In genomic region chr3:114449271-114450007, GRCh38 we compare ENCODE assay signal across 8 cellular contexts.
A peak's percentile ranks its signal among the peaks of the same experiment; 100 is the strongest.
DNase-seq lines count a peak whose midpoint lies in the region; ATAC-seq, FAIRE-seq and TF ChIP-seq lines count a peak whose summit lies in the region.

No MANE protein-coding gene starts in this region.

- no peaks in the 10 kb centered on the region for H3K27me3 Mint-ChIP-seq in WTC11 (ENCODE audit: low read depth)
- peaks cover 7% of the 10 kb centered on the region for H3K27me3 Mint-ChIP-seq in activated CD8-positive, alpha-beta memory T cell treated with anti-CD3 and anti-CD28 coated beads, Interleukin-2, amount 10 ng/mL, durations not matched to agents 7 days and 5 days

- H3K9me3 Mint-ChIP-seq in WTC11: no peaks in the 10 kb centered on the region
- H3K9me3 Mint-ChIP-seq in activated CD8-positive, alpha-beta memory T cell treated with anti-CD3 and anti-CD28 coated beads, Interleukin-2, amount 10 ng/mL, durations not matched to agents 7 days and 5 days (ENCODE audit: low read depth): no peaks in the 10 kb centered on the region

- ATAC-seq in GM19025 (IDR thresholded peaks at IDR 0.05; ENCODE audit: low read depth, unreplicated experiment) (peak; percentile 40), HG03095 (IDR thresholded peaks at IDR 0.05; ENCODE audit: unreplicated experiment) (peak; percentile 40), WTC11 (no peak)
- no peak for ATAC-seq in activated CD8-positive, alpha-beta memory T cell treated with anti-CD3 and anti-CD28 coated beads, Interleukin-2, amount 10 ng/mL, durations not matched to agents 7 days and 5 days

- peak overlapping the region; percentile 45 for H3K4me3 ChIP-seq in skeletal muscle satellite cell (ENCODE audit: low read length)

- no peak overlapping the region for H3K4me3 Mint-ChIP-seq in WTC11
- H3K4me3 Mint-ChIP-seq in activated CD8-positive, alpha-beta memory T cell treated with anti-CD3 and anti-CD28 coated beads, Interleukin-2, amount 10 ng/mL, durations not matched to agents 7 days and 5 days: no peak overlapping the region

- peaks cover 29% of the 10 kb centered on the region for H3K4me1 ChIP-seq in skeletal muscle satellite cell (ENCODE audit: control insufficient read depth, insufficient read depth, low read length)

- CTCF ChIA-PET in WTC11 (lab: Charles Lee): interaction anchor here (0.6 kb wide), 1 partner anchor 255 kb away, joined by 3 read pairs; no protein-coding TSS in a partner anchor
- CTCF ChIA-PET in activated CD8-positive, alpha-beta memory T cell treated with anti-CD3 and anti-CD28 coated beads, Interleukin-2, amount 10 ng/mL, durations not matched to agents 7 days and 5 days (lab: Charles Lee): interaction anchor here (0.9 to 1.5 kb wide), 3 partner anchors 10 to 66 kb away, joined by 3 to 4 read pairs (median 3); no protein-coding TSS in a partner anchor

- H3K9ac ChIP-seq in skeletal muscle satellite cell (ENCODE audit: low read depth, low read length): peak overlapping the region; percentile 64

- no peaks in the 10 kb centered on the region for H3K36me3 ChIP-seq in skeletal muscle satellite cell (ENCODE audit: insufficient read depth, low read length)

- peaks cover 28% of the 10 kb centered on the region for H3K4me1 Mint-ChIP-seq in WTC11
- H3K4me1 Mint-ChIP-seq in activated CD8-positive, alpha-beta memory T cell treated with anti-CD3 and anti-CD28 coated beads, Interleukin-2, amount 10 ng/mL, durations not matched to agents 7 days and 5 days: peaks cover 2% of the 10 kb centered on the region

- POLR2A ChIA-PET in WTC11 (lab: Charles Lee): interaction anchor here (0.6 kb wide), 1 partner anchor 324 kb away, joined by 3 read pairs; no protein-coding TSS in a partner anchor

- no peak for FAIRE-seq in urothelium cell line (lab: Jason Lieb, UNC)

- no peaks in the 10 kb centered on the region for H3K36me3 Mint-ChIP-seq in WTC11
- no peaks in the 10 kb centered on the region for H3K36me3 Mint-ChIP-seq in activated CD8-positive, alpha-beta memory T cell treated with anti-CD3 and anti-CD28 coated beads, Interleukin-2, amount 10 ng/mL, durations not matched to agents 7 days and 5 days

- H3K27me3 ChIP-seq in skeletal muscle satellite cell (ENCODE audit: control insufficient read depth, insufficient read depth, low read length): no peaks in the 10 kb centered on the region

- peak overlapping the region; percentile 72 for H3K4me2 ChIP-seq in skeletal muscle satellite cell (ENCODE audit: low read length)

- H3K27ac Mint-ChIP-seq in WTC11: peak overlapping the region; percentile 0; the same call in 1 of the 2 replicates
- H3K27ac Mint-ChIP-seq in activated CD8-positive, alpha-beta memory T cell treated with anti-CD3 and anti-CD28 coated beads, Interleukin-2, amount 10 ng/mL, durations not matched to agents 7 days and 5 days: no peak overlapping the region

- H3K9me3 ChIP-seq in skeletal muscle satellite cell (replicated peaks; ENCODE audit: low read length): no peaks in the 10 kb centered on the region

- DNase-seq in WTC11 (ENCODE audit: low spot score) (no peak), cerebellum (ENCODE audit: low spot score) (no peak), urothelium cell line (ENCODE audit: low spot score) (no peak), SKM-1 (lab: John Stamatoyannopoulos, UW; ENCODE audit: unreplicated experiment) (no peak)
- no peak for DNase-seq in activated CD8-positive, alpha-beta memory T cell treated with anti-CD3 and anti-CD28 coated beads, Interleukin-2, amount 10 ng/mL, durations not matched to agents 7 days and 5 days

- TF ChIP-seq CTCF in WTC11 (IDR thresholded peaks at IDR 0.05): no peak

TF ChIP-seq in WTC11, 78 proteins besides CTCF, POLR2A, EP300 and RAD21 (continues in another document):
- TF ChIP-seq E2F5 (CRISPR knock-in tag; IDR thresholded peaks at IDR 0.05): no peak
- TF ChIP-seq PRDM15 (CRISPR knock-in tag; IDR thresholded peaks at IDR 0.05): no peak
- TF ChIP-seq FOXK1 (CRISPR knock-in tag; IDR thresholded peaks at IDR 0.05): no peak
- TF ChIP-seq ZNF671 (CRISPR knock-in tag; IDR thresholded peaks at IDR 0.05): no peak
- TF ChIP-seq ELF4 (CRISPR knock-in tag; IDR thresholded peaks at IDR 0.05; ENCODE audit: low read depth): no peak
- no peak for TF ChIP-seq ZNF416 (CRISPR knock-in tag; IDR thresholded peaks at IDR 0.05)
- no peak for TF ChIP-seq AR (CRISPR knock-in tag; IDR thresholded peaks at IDR 0.05)
- TF ChIP-seq SP1 (CRISPR knock-in tag; conservative IDR thresholded peaks at IDR 0.05): no peak
- TF ChIP-seq MXD4 (CRISPR knock-in tag; IDR thresholded peaks at IDR 0.05; ENCODE audit: borderline replicate concordance): no peak
- no peak for TF ChIP-seq PRRX2 (CRISPR knock-in tag; IDR thresholded peaks at IDR 0.05)
- no peak for TF ChIP-seq JUN (CRISPR knock-in tag; IDR thresholded peaks at IDR 0.05)
- TF ChIP-seq ATF2 (CRISPR knock-in tag; IDR thresholded peaks at IDR 0.05; ENCODE audit: borderline replicate concordance, low read depth): no peak
- no peak for TF ChIP-seq USF1 (CRISPR knock-in tag; IDR thresholded peaks at IDR 0.05)
- no peak for TF ChIP-seq OVOL2 (CRISPR knock-in tag; IDR thresholded peaks at IDR 0.05; ENCODE audit: borderline replicate concordance)

Comparison
In these comparisons a context has a peak if more than half of its experiments do, and no peak if none do; other contexts are left out.
1. ATAC-seq: peak in GM19025 (single experiment) and HG03095 (single experiment); none in WTC11 (single experiment) and activated CD8-positive, alpha-beta memory T cell treated with anti-CD3 and anti-CD28 coated beads, Interleukin-2, amount 10 ng/mL, durations not matched to agents 7 days and 5 days (single experiment).